In genomic region chr7:105097619-105098018, GRCh38 we compare ENCODE assay signal across 11 cellular contexts.
A peak's percentile ranks its signal among the peaks of the same experiment; 100 is the strongest.
DNase-seq lines count a peak whose midpoint lies in the region; FAIRE-seq and TF ChIP-seq lines count a peak whose summit lies in the region.
"Had no signal": no experiment of that assay in that cellular context is flagged by ENCODE, and none has a peak within 500 bp of the region (broad histone marks: within the 10 kb centered on the region; RNA-seq: fewer than 3 reads in every experiment).

No MANE protein-coding gene starts in this region.

- peak overlapping the region in 3 of 5 experiments; percentile 16 to 72 (median 55) for H3K27ac Mint-ChIP-seq in brain
- H3K27ac Mint-ChIP-seq: dendritic cell treated with granulocyte-macrophage colony-stimulating factor and Interleukin-4, amounts not matched to agents 40 ng/mL and 50 ng/mL, for 4 days had no signal

- H3K27me3 ChIP-seq in BJ (ENCODE audit: control insufficient read depth, insufficient read depth, low read length): no peaks in the 10 kb centered on the region
- H3K27me3 ChIP-seq in Peyer's patch: no peaks in the 10 kb centered on the region

- TF ChIP-seq POLR2A in GM12891 (IDR thresholded peaks at IDR 0.05; ENCODE audit: low read depth, low read length) (no peak), Peyer's patch (IDR thresholded peaks at IDR 0.05) (no peak)

- TF ChIP-seq CTCF in BJ (IDR thresholded peaks at IDR 0.05; ENCODE audit: insufficient read depth, low read depth, low read length) (no peak), brain (conservative IDR thresholded peaks at IDR 0.05) (no peak), Peyer's patch (IDR thresholded peaks at IDR 0.05) (no peak)

- DNase-seq in BJ (ENCODE audit: low read depth) (peak; percentile 65), HTR-8/SVneo (ENCODE audit: insufficient read length, low spot score) (peak; percentile 79), lung microvascular endothelial cell (ENCODE audit: low read depth in 2 of 2) (peak; percentile 69 to 95), GM12891 (ENCODE audit: insufficient read length, low spot score) (no peak), NOMO-1 treated with DMSO at 0.1 percent for 48 hours (lab: John Stamatoyannopoulos, UW; ENCODE audit: unreplicated experiment) (no peak), Peyer's patch (no peak)
- no peak for DNase-seq in activated CD8-positive, alpha-beta memory T cell treated with anti-CD3 and anti-CD28 coated beads, Interleukin-2, amount 50 U/mL, for 48 hours
- DNase-seq: GDM1, WERI-Rb-1 had no signal

- H3K36me3 Mint-ChIP-seq in brain: peaks cover 72% of the 10 kb centered on the region

- H3K36me3 ChIP-seq in BJ (ENCODE audit: control insufficient read depth, insufficient read depth, low read length): no peaks in the 10 kb centered on the region; the same call in 1 of the 2 replicates
- peaks cover 0 to 40% (median 0%) of the 10 kb centered on the region in 3 donors for H3K36me3 ChIP-seq in Peyer's patch

- no peak for FAIRE-seq in HTR-8/SVneo (lab: Jason Lieb, UNC)
- FAIRE-seq in GM12891 (lab: Jason Lieb, UNC): no peak

- no peak overlapping the region for H3K4me3 ChIP-seq in BJ (ENCODE audit: low read depth, low read length)
- no peak overlapping the region for H3K4me3 ChIP-seq in Peyer's patch

- H3K4me1 ChIP-seq in Peyer's patch: no peaks in the 10 kb centered on the region

- no peaks in the 10 kb centered on the region for H3K27me3 Mint-ChIP-seq in brain
- H3K27me3 Mint-ChIP-seq: dendritic cell treated with granulocyte-macrophage colony-stimulating factor and Interleukin-4, amounts not matched to agents 40 ng/mL and 50 ng/mL, for 4 days had no signal

- H3K4me1 Mint-ChIP-seq in brain: peaks cover 13% of the 10 kb centered on the region

- no peaks in the 10 kb centered on the region for H3K9me3 Mint-ChIP-seq in brain
- H3K9me3 Mint-ChIP-seq: dendritic cell treated with granulocyte-macrophage colony-stimulating factor and Interleukin-4, amounts not matched to agents 40 ng/mL and 50 ng/mL, for 4 days had no signal

- POLR2A ChIA-PET in BJ (lab: Charles Lee): no interaction called here

- CTCF ChIA-PET in BJ (lab: Yijun Ruan, JAX): no interaction called here

- no peaks in the 10 kb centered on the region for H3K9me3 ChIP-seq in Peyer's patch

- H3K27ac ChIP-seq in Peyer's patch: no peak overlapping the region
- H3K27ac ChIP-seq: WERI-Rb-1 had no signal

- H3K4me3 Mint-ChIP-seq in brain: no peak overlapping the region
- H3K4me3 Mint-ChIP-seq: dendritic cell treated with granulocyte-macrophage colony-stimulating factor and Interleukin-4, amounts not matched to agents 40 ng/mL and 50 ng/mL, for 4 days had no signal

TF ChIP-seq in GM12891, 5 proteins besides CTCF, POLR2A, EP300 and RAD21:
- TF ChIP-seq POU2F2 (IDR thresholded peaks at IDR 0.05; ENCODE audit: low read depth, low read length) (no peak), POLR2AphosphoS5 (IDR thresholded peaks at IDR 0.05; ENCODE audit: low read depth, low read length) (no peak), TAF1 (IDR thresholded peaks at IDR 0.05; ENCODE audit: low read depth, low read length) (no peak), SPI1 (IDR thresholded peaks at IDR 0.05; ENCODE audit: low read depth, low read length) (no peak)

Comparison
In these comparisons a context has a peak if more than half of its experiments do, and no peak if none do; other contexts are left out.
1. DNase-seq: peak in BJ (single experiment), HTR-8/SVneo (single experiment) and lung microvascular endothelial cell (2 of 2); none in GM12891 (single experiment), activated CD8-positive, alpha-beta memory T cell treated with anti-CD3 and anti-CD28 coated beads, Interleukin-2, amount 50 U/mL, for 48 hours (single experiment), NOMO-1 treated with DMSO at 0.1 percent for 48 hours (single experiment) and Peyer's patch (0 of 3).